ENCODE assay signal across 8 cellular contexts in genomic region chr4:101346312-101346561, GRCh38. TPM values are rescaled to one million over a fixed set of nuclear protein-coding genes. Genes with fewer than 3 reads are reported as not detected.
DNase-seq lines count a peak whose midpoint lies in the region; TF ChIP-seq lines count a peak whose summit lies in the region.

No MANE protein-coding gene starts in this region.

- no peak for DNase-seq in GM12864 (ENCODE audit: low read depth)
- peak; percentile 73 to 78 for DNase-seq in NOMO-1 (lab: John Stamatoyannopoulos, UW; ENCODE audit: unreplicated experiment in 2 of 2)
- peak; percentile 11 for DNase-seq in activated gamma-delta T cell treated with anti-CD3 and anti-CD28 coated beads, Interleukin-2, amount 50 U/mL, for 16 hours (ENCODE audit: low read depth)
- DNase-seq in right atrium auricular region (ENCODE audit: low spot score), result no peak
- no peak for DNase-seq in smooth muscle cell (lab: John Stamatoyannopoulos, UW; ENCODE audit: unreplicated experiment)
- DNase-seq in amniotic stem cell (lab: John Stamatoyannopoulos, UW), result no peak
- no peak for DNase-seq in NCI-H2227 (lab: John Stamatoyannopoulos, UW; ENCODE audit: unreplicated experiment)
- no peak for DNase-seq in inferior parietal cortex (ENCODE audit: extremely low spot score)

- H2AFZ ChIP-seq in smooth muscle cell (ENCODE audit: low read depth), result peak overlapping the region; percentile 88

- TF ChIP-seq CTCF in GM12864 (IDR thresholded peaks at IDR 0.05; ENCODE audit: low read depth, low read length, missing control alignments) (no peak), right atrium auricular region (IDR thresholded peaks at IDR 0.05) (no peak), smooth muscle cell (IDR thresholded peaks at IDR 0.05; ENCODE audit: borderline replicate concordance, insufficient read depth, poor library complexity, severe bottlenecking) (no peak)

- no peaks in the 10 kb centered on the region for H3K27me3 ChIP-seq in right atrium auricular region
- no peaks in the 10 kb centered on the region for H3K27me3 ChIP-seq in smooth muscle cell (ENCODE audit: low read depth)

- peak overlapping the region; percentile 76 for H3K4me3 ChIP-seq in GM12864 (ENCODE audit: low read depth, low read length)
- H3K4me3 ChIP-seq in right atrium auricular region, result peak overlapping the region; percentile 65 to 89
- H3K4me3 ChIP-seq in smooth muscle cell, result peak overlapping the region; percentile 92

- WGBS in smooth muscle cell (ENCODE audit: low lambda C conversion rate), result 0% methylated on average over 1 of the region's 12 CpGs

- H3K9me3 ChIP-seq in right atrium auricular region, result no peaks in the 10 kb centered on the region
- H3K9me3 ChIP-seq in smooth muscle cell (replicated peaks; ENCODE audit: low read depth), result no peaks in the 10 kb centered on the region

- H3F3A ChIP-seq in smooth muscle cell (ENCODE audit: low read depth), result peaks cover 5% of the 10 kb centered on the region

- H3K36me3 ChIP-seq in right atrium auricular region, result no peaks in the 10 kb centered on the region
- H3K36me3 ChIP-seq in smooth muscle cell (ENCODE audit: low read depth), result no peaks in the 10 kb centered on the region

- H3K27ac ChIP-seq in right atrium auricular region (peak overlapping the region; percentile 94 to 98), smooth muscle cell (ENCODE audit: low read depth) (peak overlapping the region; percentile 64)

- H3K4me1 ChIP-seq in right atrium auricular region (peaks cover 0 to 9% of the 10 kb centered on the region in 2 donors), smooth muscle cell (ENCODE audit: low read depth) (peaks cover 26% of the 10 kb centered on the region)

- peak overlapping the region; percentile 94 for H3K4me2 ChIP-seq in smooth muscle cell

- peak overlapping the region; percentile 78 for H3K9ac ChIP-seq in smooth muscle cell (ENCODE audit: low read depth)

- H3K79me2 ChIP-seq in smooth muscle cell (ENCODE audit: low read depth), result peaks cover 55% of the 10 kb centered on the region

- peaks cover 49% of the 10 kb centered on the region for H4K20me1 ChIP-seq in smooth muscle cell (ENCODE audit: low read depth)

RNA-seq across cellular contexts. Expression of gene PPP3CA, which starts 1.1 kb away (rescaled TPM):
- 10 to 100 TPM; 11.2 to 15.7 TPM for total RNA-seq in right atrium auricular region
- total RNA-seq in smooth muscle cell, result 70.4 and 96.1 TPM in 2 replicates
- polyA plus RNA-seq in smooth muscle cell, result 16.2 and 18.6 TPM in 2 replicates

Comparison
In these comparisons a context has a peak if more than half of its experiments do, and no peak if none do; other contexts are left out.
1. DNase-seq: peak in NOMO-1 (2 of 2) and activated gamma-delta T cell treated with anti-CD3 and anti-CD28 coated beads, Interleukin-2, amount 50 U/mL, for 16 hours (single experiment); none in GM12864 (single experiment), right atrium auricular region (single experiment), smooth muscle cell (single experiment), amniotic stem cell (single experiment), NCI-H2227 (single experiment) and inferior parietal cortex (single experiment).
2. Peak in every context shown above with its lines, with median percentiles within 50 percentile points of each other: H3K4me3 ChIP-seq.